In genomic region chr22:17629167-17629489, GRCh38 we compare ENCODE assay signal across 8 cellular contexts. TPM values are rescaled to one million over a fixed set of nuclear protein-coding genes. Genes with fewer than 3 reads are reported as not detected.
DNase-seq lines count a peak whose midpoint lies in the region; ATAC-seq and TF ChIP-seq lines count a peak whose summit lies in the region.

No MANE protein-coding gene starts in this region.

- H3K4me3 Mint-ChIP-seq in T-helper 17 cell = peak overlapping the region; percentile 91

- intact Hi-C loops in sciatic nerve (cut with DNase I) = no loop called here

- ATAC-seq in GM18907 (IDR thresholded peaks at IDR 0.05; ENCODE audit: unreplicated experiment) (peak; percentile 4), T-helper 17 cell (peak; percentile 1), sciatic nerve (peak; percentile 4)

- no peaks in the 10 kb centered on the region for H3K27me3 Mint-ChIP-seq in T-helper 17 cell

- DNase-seq in T-helper 17 cell (no peak), foreskin fibroblast (no peak), sciatic nerve (ENCODE audit: low spot score) (no peak), putamen (ENCODE audit: low spot score) (no peak), NCI-H2171 treated with DMSO at 0.1 percent for 48 hours (lab: John Stamatoyannopoulos, UW) (no peak), NCI-H2196 treated with DMSO at 0.1 percent for 48 hours (lab: John Stamatoyannopoulos, UW; ENCODE audit: unreplicated experiment) (no peak), SHP77 (lab: John Stamatoyannopoulos, UW) (no peak)

- H3K9me3 ChIP-seq in T-helper 17 cell (ENCODE audit: control insufficient read depth, low read length, poor library complexity, severe bottlenecking) = no peaks in the 10 kb centered on the region

- H3K36me3 Mint-ChIP-seq in T-helper 17 cell (ENCODE audit: low read depth) = no peaks in the 10 kb centered on the region

- peak overlapping the region; percentile 98 to 99 for H3K4me3 ChIP-seq in foreskin fibroblast (ENCODE audit: low read depth in 1 of 2, low read length in 2 of 2)

- H3K27ac Mint-ChIP-seq in T-helper 17 cell = peak overlapping the region; percentile 95

- H3K4me1 Mint-ChIP-seq in T-helper 17 cell = peaks cover 5% of the 10 kb centered on the region

- no peak for TF ChIP-seq CTCF in foreskin fibroblast (IDR thresholded peaks at IDR 0.05; ENCODE audit: low read depth, low read length)

RNA-seq across cellular contexts. Expression of gene ATP6V1E1, which starts 0.6 kb away (rescaled TPM):
- 10 to 100 TPM; 60.7 to 62.5 TPM for total RNA-seq in T-helper 17 cell
- 102 TPM for total RNA-seq in sciatic nerve

RNA-seq across cellular contexts. Expression of gene BCL2L13, which starts 9.4 kb away (rescaled TPM):
- total RNA-seq in T-helper 17 cell (10 to 100 TPM; 18.8 to 21.3 TPM), sciatic nerve (39.9 TPM)
